In genomic region chr10:17880596-17880995, GRCh38 we compare ENCODE assay signal across 15 cellular contexts.
DNase-seq lines count a peak whose midpoint lies in the region; ATAC-seq, FAIRE-seq and TF ChIP-seq lines count a peak whose summit lies in the region.
"Had no signal": no experiment of that assay in that cellular context is flagged by ENCODE, and none has a peak within 500 bp of the region (broad histone marks: within the 10 kb centered on the region; RNA-seq: fewer than 3 reads in every experiment).

No MANE protein-coding gene starts in this region.

- POLR2A ChIA-PET in Caco-2 (lab: Charles Lee): no interaction called here

- H3K27ac Mint-ChIP-seq in Caco-2 (ENCODE audit: unreplicated experiment): no peak overlapping the region
- H3K27ac Mint-ChIP-seq: CD8-positive, alpha-beta memory T cell had no signal

- no peaks in the 10 kb centered on the region for H3K36me3 Mint-ChIP-seq in Caco-2 (ENCODE audit: insufficient read depth, unreplicated experiment)
- H3K36me3 Mint-ChIP-seq: CD8-positive, alpha-beta memory T cell had no signal

- intact Hi-C loops in Caco-2 (cut with micrococcal nuclease; ENCODE audit: unreplicated experiment): no loop called here

- no peak overlapping the region for H3K4me3 ChIP-seq in bronchial epithelial cell (ENCODE audit: low read depth, low read length)
- no peak overlapping the region for H3K4me3 ChIP-seq in fibroblast of the aortic adventitia (ENCODE audit: low read depth, low read length)
- no peak overlapping the region for H3K4me3 ChIP-seq in Caco-2 (ENCODE audit: low read depth, low read length)
- H3K4me3 ChIP-seq: BLaER1 had no signal

- ATAC-seq in stimulated activated naive CD8-positive, alpha-beta T cell treated with anti-CD3 and anti-CD28 coated beads, Interleukin-15, Interleukin-2, amounts not matched to agents 100 U/mL and 50 U/mL, for 24 hours: no peak
- ATAC-seq: HCT116 had no signal

- no peaks in the 10 kb centered on the region for H3K9me3 ChIP-seq in Caco-2

- H3K4me1 Mint-ChIP-seq in Caco-2 (ENCODE audit: low read depth, unreplicated experiment): no peaks in the 10 kb centered on the region
- H3K4me1 Mint-ChIP-seq: CD8-positive, alpha-beta memory T cell had no signal

- no peak for TF ChIP-seq CTCF in bronchial epithelial cell (IDR thresholded peaks at IDR 0.05; ENCODE audit: insufficient read depth, low read length, severe bottlenecking)
- TF ChIP-seq CTCF in fibroblast of the aortic adventitia (IDR thresholded peaks at IDR 0.05; ENCODE audit: insufficient read depth, low read length): no peak
- no peak for TF ChIP-seq CTCF in Caco-2 (IDR thresholded peaks at IDR 0.05; ENCODE audit: insufficient read depth in 1 of 2, low read depth in 1 of 2, low read length in 1 of 2, severe bottlenecking in 1 of 2, unreplicated experiment in 1 of 2)

- H3K4me1 ChIP-seq in Caco-2: no peaks in the 10 kb centered on the region
- H3K4me1 ChIP-seq: BLaER1 had no signal

- H3K27me3 ChIP-seq in bronchial epithelial cell (ENCODE audit: control insufficient read depth, insufficient read depth, low read length): no peaks in the 10 kb centered on the region
- H3K27me3 ChIP-seq in Caco-2 (replicated peaks; ENCODE audit: control insufficient read depth, insufficient read depth, low read length): no peaks in the 10 kb centered on the region
- H3K27me3 ChIP-seq: BLaER1 had no signal

- no peak overlapping the region for H3K4me3 Mint-ChIP-seq in Caco-2 (ENCODE audit: unreplicated experiment)
- H3K4me3 Mint-ChIP-seq: CD8-positive, alpha-beta memory T cell had no signal

- BruUV-seq in Caco-2 (replicated peaks; lab: Mats Ljungman, UMichigan): no TSS peak

- DNase-seq in GM03348 (ENCODE audit: low spot score): peak; percentile 55
- no peak for DNase-seq in bronchial epithelial cell (ENCODE audit: low read depth)
- DNase-seq in fibroblast of the aortic adventitia (ENCODE audit: low read depth): peak; percentile 61
- DNase-seq in foreskin melanocyte: no peak
- no peak for DNase-seq in Caco-2
- no peak for DNase-seq in stimulated activated naive CD8-positive, alpha-beta T cell treated with anti-CD3 and anti-CD28 coated beads, Interleukin-15, Interleukin-2, amounts not matched to agents 100 U/mL and 50 U/mL, for 24 hours
- no peak for DNase-seq in NCI-H2107 treated with DMSO at 0.1 percent for 48 hours (lab: John Stamatoyannopoulos, UW; ENCODE audit: unreplicated experiment)
- DNase-seq: AML-193; CD8-positive, alpha-beta memory T cell; DMS53; GF-D8 had no signal

- no peaks in the 10 kb centered on the region for H3K9me3 Mint-ChIP-seq in Caco-2 (ENCODE audit: unreplicated experiment)

- CTCF ChIA-PET in Caco-2 (lab: Charles Lee): no interaction called here

- H3K36me3 ChIP-seq in bronchial epithelial cell (ENCODE audit: control insufficient read depth, insufficient read depth, low read length) (no peaks in the 10 kb centered on the region), Caco-2 (ENCODE audit: control insufficient read depth, insufficient read depth, low read length) (no peaks in the 10 kb centered on the region)
- H3K36me3 ChIP-seq: BLaER1 had no signal

- peak; percentile 43 for FAIRE-seq in bronchial epithelial cell (lab: Jason Lieb, UNC)
- FAIRE-seq: A204.1, H54 had no signal

- peaks cover 4% of the 10 kb centered on the region for H3K27me3 Mint-ChIP-seq in Caco-2 (ENCODE audit: insufficient read depth, unreplicated experiment)

Comparison
In these comparisons a context has a peak if more than half of its experiments do, and no peak if none do; other contexts are left out.
1. DNase-seq: peak in GM03348 (single experiment) and fibroblast of the aortic adventitia (single experiment); none in bronchial epithelial cell (single experiment), foreskin melanocyte (single experiment), Caco-2 (0 of 2), stimulated activated naive CD8-positive, alpha-beta T cell treated with anti-CD3 and anti-CD28 coated beads, Interleukin-15, Interleukin-2, amounts not matched to agents 100 U/mL and 50 U/mL, for 24 hours (single experiment) and NCI-H2107 treated with DMSO at 0.1 percent for 48 hours (single experiment).